22 cellular contexts compared by ENCODE assay signal in genomic region chr1:16938351-16939321, GRCh38. TPM values are rescaled to one million over a fixed set of nuclear protein-coding genes. Genes with fewer than 3 reads are reported as not detected.
DNase-seq lines count a peak whose midpoint lies in the region; FAIRE-seq and TF ChIP-seq lines count a peak whose summit lies in the region.
"Had no signal": no experiment of that assay in that cellular context is flagged by ENCODE, and none has a peak within 500 bp of the region (broad histone marks: within the 10 kb centered on the region; RNA-seq: fewer than 3 reads in every experiment).

No MANE protein-coding gene starts in this region.

- H3K4me3 ChIP-seq in HUES48 (ENCODE audit: low read depth, low read length) (peak overlapping the region; percentile 44), H1 (ENCODE audit: extremely low read depth in 1 of 4, insufficient read depth in 2 of 4, low read depth in 3 of 4, low read length in 4 of 4) (peak overlapping the region in 2 of 4 experiments; percentile 12 to 52; a peak in 4 of 8 replicates), skeletal muscle cell (ENCODE audit: low read depth, low read length) (peak overlapping the region; percentile 2)
- H3K4me3 ChIP-seq: left lung had no signal

- H2BK15ac ChIP-seq in H1 (ENCODE audit: low read length), result no peak overlapping the region

- peak overlapping the region; percentile 72 for H3K27ac ChIP-seq in HUES48 (ENCODE audit: low read depth, low read length)
- H3K27ac ChIP-seq in H1 (ENCODE audit: low read depth, low read length), result no peak overlapping the region
- H3K27ac ChIP-seq: left lung had no signal

- no peak overlapping the region for H3K56ac ChIP-seq in H1 (replicated peaks; ENCODE audit: insufficient read length, low read depth, low read length)

- CTCF ChIA-PET in H1 (lab: Charles Lee; ENCODE audit: partially characterized antibody), result interaction anchor here (0.7 to 4.2 kb wide), 13 partner anchors 9 to 318 kb away, joined by 3 to 22 read pairs (median 5); no protein-coding TSS in a partner anchor

- TF ChIP-seq RAD21 in H1 (IDR thresholded peaks at IDR 0.05 in 1 of 2, conservative IDR thresholded peaks at IDR 0.05 in 1 of 2; ENCODE audit: low read depth in 2 of 2, low read length in 2 of 2), result no peak

- no peaks in the 10 kb centered on the region for H3K79me1 ChIP-seq in H1 (ENCODE audit: low read depth, low read length)

- no peaks in the 10 kb centered on the region for H4K20me1 ChIP-seq in H1 (replicated peaks in 1 of 2; ENCODE audit: control insufficient read depth in 1 of 2, insufficient read depth in 2 of 2, low read length in 2 of 2)

- H4K91ac ChIP-seq in H1 (replicated peaks; ENCODE audit: insufficient read length, low read length), result no peak overlapping the region

- no peak overlapping the region for H2BK20ac ChIP-seq in H1 (ENCODE audit: low read length)

- H4K8ac ChIP-seq in H1 (ENCODE audit: extremely low read depth, insufficient read depth, low read length), result no peak overlapping the region; the same call in 1 of the 2 replicates

- H3K27me3 ChIP-seq in HUES48 (ENCODE audit: control insufficient read depth, insufficient read depth, low read length), result no peaks in the 10 kb centered on the region
- H3K27me3 ChIP-seq in H1 (replicated peaks in 1 of 4; ENCODE audit: control insufficient read depth in 3 of 4, extremely low read depth in 1 of 4, insufficient read depth in 3 of 4, low read length in 3 of 4), result no peaks in the 10 kb centered on the region
- H3K27me3 ChIP-seq: left lung had no signal

- no peak overlapping the region for H3K18ac ChIP-seq in H1 (ENCODE audit: extremely low read depth, low read length)

- no peaks in the 10 kb centered on the region for H3K9me3 ChIP-seq in HUES48 (ENCODE audit: control insufficient read depth, insufficient read depth, low read length)
- no peaks in the 10 kb centered on the region for H3K9me3 ChIP-seq in H1 (ENCODE audit: insufficient read depth in 2 of 2, low read depth in 1 of 2, low read length in 1 of 2)
- H3K9me3 ChIP-seq: left lung had no signal

- 33% methylated on average over 40 of the region's 51 CpGs; no CpG with 5 or more reads in 1 of the 2 experiments for WGBS in H1 (ENCODE audit: extremely low coverage in 1 of 2, insufficient coverage in 1 of 2, insufficient read length in 1 of 2, insufficient replicate concordance in 2 of 2, low coverage in 1 of 2, low lambda C conversion rate in 2 of 2, missing lambda C conversion rate in 1 of 2), 2 experiments

- no peaks in the 10 kb centered on the region for H3K23me2 ChIP-seq in H1 (ENCODE audit: low read depth, low read length)

- POLR2A ChIA-PET in H1 (lab: Charles Lee; ENCODE audit: partially characterized antibody), result interaction anchor here (0.8 to 1.4 kb wide), 4 partner anchors 22 to 326 kb away, joined by 3 to 4 read pairs (median 3); no protein-coding TSS in a partner anchor

- H3K79me2 ChIP-seq in H1 (ENCODE audit: control insufficient read depth in 1 of 2, insufficient read depth in 2 of 2, low read length in 2 of 2), result no peaks in the 10 kb centered on the region

- no peak overlapping the region for H3K14ac ChIP-seq in H1 (ENCODE audit: insufficient read length)

- H3K36me3 ChIP-seq in HUES48 (ENCODE audit: control insufficient read depth, insufficient read depth, low read length), result peaks cover 67% of the 10 kb centered on the region
- peaks cover 2 to 31% (median 15%) of the 10 kb centered on the region in 4 experiments; a peak in 6 of 8 replicates for H3K36me3 ChIP-seq in H1 (ENCODE audit: control insufficient read depth in 2 of 4, insufficient read depth in 4 of 4, low read length in 3 of 4)

- TF ChIP-seq CTCF in H1 (IDR thresholded peaks at IDR 0.05; ENCODE audit: control extremely low read depth in 1 of 3, insufficient read depth in 1 of 3, low read depth in 1 of 3, low read length in 3 of 3), result no peak

- H3K4me1 ChIP-seq in HUES48 (ENCODE audit: control insufficient read depth, insufficient read depth, low read length), result peaks cover 7% of the 10 kb centered on the region
- peaks cover 0 to 9% (median 5%) of the 10 kb centered on the region in 4 experiments; a peak in 6 of 7 replicates for H3K4me1 ChIP-seq in H1 (replicated peaks in 1 of 4; ENCODE audit: control insufficient read depth in 3 of 4, insufficient read depth in 4 of 4, low read length in 3 of 4)
- H3K4me1 ChIP-seq: left lung had no signal

- H2BK5ac ChIP-seq in H1 (ENCODE audit: low read depth, low read length), result peak overlapping the region; percentile 60; the same call in 1 of the 2 replicates

- FAIRE-seq in H1 (lab: Jason Lieb, UNC) (no peak), urothelium cell line (lab: Jason Lieb, UNC) (no peak)
- FAIRE-seq: endometrium, GM12892, GM19239 had no signal

- H3K9ac ChIP-seq in HUES48 (ENCODE audit: low read depth, low read length) (no peak overlapping the region), H1 (replicated peaks in 1 of 4; ENCODE audit: extremely low read depth in 1 of 4, low read depth in 3 of 4, low read length in 3 of 4) (peak overlapping the region in 2 of 4 experiments; percentile 13 to 37; a peak in 1 of 7 replicates)

- H2AFZ ChIP-seq in H1 (ENCODE audit: low read length), result no peak overlapping the region

- peak in 1 of 2 experiments; percentile 73 for DNase-seq in H1 (ENCODE audit: low read depth in 1 of 2, low spot score in 2 of 2)
- DNase-seq in iPS-NIHi7 (ENCODE audit: extremely low spot score), result peak; percentile 48
- no peak for DNase-seq in skeletal muscle cell (ENCODE audit: low read depth)
- DNase-seq in NCI-H1417 (lab: John Stamatoyannopoulos, UW), result no peak
- no peak for DNase-seq in NCI-H1694 treated with DMSO at 0.1 percent for 48 hours (lab: John Stamatoyannopoulos, UW)
- no peak for DNase-seq in urothelium cell line (ENCODE audit: low spot score)
- DNase-seq: activated CD4-positive, alpha-beta T cell treated with anti-CD3 and anti-CD28 coated beads for 4 hours; activated naive CD8-positive, alpha-beta T cell treated with anti-CD3 and anti-CD28 coated beads, Interleukin-2, amount 10 ng/mL, durations not matched to agents 7 days and 5 days; CD8-positive, alpha-beta T cell; DMS53; HCEC 1CT; Karpas-422; left lung; NCI-H2029 treated with DMSO at 0.1 percent for 48 hours; NCI-H345; PC-3; SHP77 treated with DMSO at 0.1 percent for 48 hours; stimulated activated CD4-positive, alpha-beta T cell treated with anti-CD3 and anti-CD28 coated beads, Interleukin-12 subunit alpha, Interleukin-12 subunit beta, amount 100 ng/mL, for 4 hours had no signal

- peak overlapping the region; percentile 59 to 63 for H3K4me2 ChIP-seq in H1 (ENCODE audit: insufficient read depth in 1 of 2, low read depth in 2 of 2, low read length in 2 of 2)

- no peak overlapping the region for H2BK120ac ChIP-seq in H1 (replicated peaks; ENCODE audit: low read depth, low read length)

- no peak for TF ChIP-seq EP300 in H1 (IDR thresholded peaks at IDR 0.05; ENCODE audit: borderline replicate concordance in 1 of 2, low read depth in 2 of 2, low read length in 2 of 2)

- no peak overlapping the region for H2BK12ac ChIP-seq in H1 (ENCODE audit: low read depth, low read length)

- H4K5ac ChIP-seq in H1 (ENCODE audit: insufficient read length, low read depth, low read length), result peak overlapping the region; percentile 52

- no peak for TF ChIP-seq POLR2A in H1 (IDR thresholded peaks at IDR 0.05; ENCODE audit: control extremely low read depth in 1 of 2, low read depth in 2 of 2, low read length in 2 of 2)

- no peak overlapping the region for H2AK5ac ChIP-seq in H1 (ENCODE audit: low read depth, low read length)

- H3K4ac ChIP-seq in H1 (replicated peaks; ENCODE audit: insufficient read length, low read depth, low read length), result no peak overlapping the region

- no peak overlapping the region for H3K23ac ChIP-seq in H1 (ENCODE audit: insufficient read length)

TF ChIP-seq in H1, 55 proteins besides CTCF, POLR2A, EP300 and RAD21:
- TF ChIP-seq POLR2AphosphoS5 (IDR thresholded peaks at IDR 0.05; ENCODE audit: low read depth, low read length), result 0 out of 2 replicates have a peak, but pooled peaks have one; percentile 29
- no peak for TF ChIP-seq POU5F1 (IDR thresholded peaks at IDR 0.05; ENCODE audit: low read depth, low read length)
- no peak for TF ChIP-seq BRCA1 (IDR thresholded peaks at IDR 0.05; ENCODE audit: low read depth, low read length)
- no peak for TF ChIP-seq SIX5 (IDR thresholded peaks at IDR 0.05; ENCODE audit: low read depth, low read length)
- no peak for TF ChIP-seq CREB1 (IDR thresholded peaks at IDR 0.05)
- peak; percentile 29; the same call in 1 of the 2 replicates for TF ChIP-seq KDM1A (IDR thresholded peaks at IDR 0.05; ENCODE audit: borderline replicate concordance, low read length)

RNA-seq across cellular contexts. Expression of gene CROCC, which starts 16.9 kb away (rescaled TPM):
- 39.5 and 42.3 TPM in 2 replicates for total RNA-seq in H1 (2021; fragmentation: NEBNext Ultra II Directional; extraction: Animal tissue kit (Norgen Biotek cat#: 25700))
- polyA plus RNA-seq in H1 (2011; rRNA removed), result 12.1 and 24.9 TPM in 2 replicates
- 35.6 TPM for polyA plus RNA-seq in H1 (2011; cell fraction: cytosol; rRNA removed)
- 147 TPM for polyA plus RNA-seq in H1 (2011; cell fraction: nucleus; rRNA removed)
- 32.4 to 53.1 TPM (median 44.9 TPM) in 4 replicates for polyA plus RNA-seq in H1 (2012, experiment 1 of 2)
- polyA plus RNA-seq in H1 (2012, experiment 2 of 2), result 16.9 TPM
- polyA plus RNA-seq in H1 (2013, experiment 1 of 2), result 20.0 TPM
- 18.9 TPM for polyA plus RNA-seq in H1 (2013, experiment 2 of 2)
- polyA minus RNA-seq in H1 (2011; rRNA and poly(A)+ RNA removed), result 13.7 and 18.3 TPM in 2 replicates
- polyA minus RNA-seq in H1 (2011; cell fraction: cytosol; rRNA and poly(A)+ RNA removed), result 29.4 TPM
- polyA minus RNA-seq in H1 (2011; cell fraction: nucleus; rRNA and poly(A)+ RNA removed), result 44.5 TPM

RNA-seq across cellular contexts. Expression of gene MFAP2, which starts 41.8 kb away (rescaled TPM):
- total RNA-seq in H1 (2021; fragmentation: NEBNext Ultra II Directional; extraction: Animal tissue kit (Norgen Biotek cat#: 25700)), result 172 and 188 TPM in 2 replicates
- 326 and 394 TPM in 2 replicates for polyA plus RNA-seq in H1 (2011; rRNA removed)
- polyA plus RNA-seq in H1 (2011; cell fraction: cytosol; rRNA removed), result 219 TPM
- polyA plus RNA-seq in H1 (2011; cell fraction: nucleus; rRNA removed), result 360 TPM
- 114 to 218 TPM (median 204 TPM) in 4 replicates for polyA plus RNA-seq in H1 (2012, experiment 1 of 2)
- 253 TPM for polyA plus RNA-seq in H1 (2012, experiment 2 of 2)
- polyA plus RNA-seq in H1 (2013, experiment 1 of 2), result 278 TPM
- polyA plus RNA-seq in H1 (2013, experiment 2 of 2), result 321 TPM
- 64.4 and 85.3 TPM in 2 replicates for polyA minus RNA-seq in H1 (2011; rRNA and poly(A)+ RNA removed)
- polyA minus RNA-seq in H1 (2011; cell fraction: cytosol; rRNA and poly(A)+ RNA removed), result 121 TPM
- 111 TPM for polyA minus RNA-seq in H1 (2011; cell fraction: nucleus; rRNA and poly(A)+ RNA removed)
- total RNA-seq: activated naive CD8-positive, alpha-beta T cell treated with anti-CD3 and anti-CD28 coated beads, Interleukin-2, amount 10 ng/mL, durations not matched to agents 7 days and 5 days; CD8-positive, alpha-beta T cell had no signal

RNA-seq across cellular contexts. Expression of gene RNU1-2, which starts 42.9 kb away (rescaled TPM):
- 1,303 and 1,497 TPM in 2 replicates for total RNA-seq in H1 (2021; fragmentation: NEBNext Ultra II Directional; extraction: Animal tissue kit (Norgen Biotek cat#: 25700))
- polyA plus RNA-seq in H1 (2011; rRNA removed), result under 0.01 and 145 TPM in 2 replicates
- under 0.01 TPM for polyA plus RNA-seq in H1 (2011; cell fraction: cytosol; rRNA removed)
- under 0.01 TPM for polyA plus RNA-seq in H1 (2011; cell fraction: nucleus; rRNA removed)
- 20.3 to 94.3 TPM in 2 of 4 replicates, not detected in the others for polyA plus RNA-seq in H1 (2012, experiment 1 of 2)
- polyA plus RNA-seq in H1 (2012, experiment 2 of 2), result not detected
- not detected for polyA plus RNA-seq in H1 (2013, experiment 1 of 2)
- not detected for polyA plus RNA-seq in H1 (2013, experiment 2 of 2)
- polyA minus RNA-seq in H1 (2011; rRNA and poly(A)+ RNA removed), result 10,411 and 22,262 TPM in 2 replicates
- polyA minus RNA-seq in H1 (2011; cell fraction: cytosol; rRNA and poly(A)+ RNA removed), result 59,319 TPM
- polyA minus RNA-seq in H1 (2011; cell fraction: nucleus; rRNA and poly(A)+ RNA removed), result 43,973 TPM
